ENCODE assay signal across 18 cellular contexts in the genomic region with DNA sequence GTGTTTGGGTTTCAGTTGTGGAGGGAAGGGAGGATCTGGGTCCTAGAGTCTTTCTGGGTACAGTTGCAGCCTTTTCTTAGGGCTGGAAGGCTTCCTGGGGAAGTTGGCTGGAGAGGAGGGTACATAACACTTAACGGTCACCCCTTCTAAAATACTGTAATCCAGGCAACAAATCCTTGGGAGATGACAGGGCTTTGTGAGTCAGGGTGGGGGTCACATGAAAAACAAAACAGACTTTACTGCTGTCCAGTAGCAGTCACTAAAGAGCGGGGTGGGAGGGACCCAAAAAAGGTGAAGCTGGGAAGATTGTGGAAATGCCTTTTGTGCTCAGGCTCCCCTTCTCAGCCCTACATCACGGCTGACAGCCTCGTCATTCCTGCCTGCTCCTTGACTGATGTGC. TPM values are rescaled to one million over a fixed set of nuclear protein-coding genes. Genes with fewer than 3 reads are reported as not detected.
DNase-seq lines count a peak whose midpoint lies in the region; ATAC-seq and TF ChIP-seq lines count a peak whose summit lies in the region.
"Had no signal": no experiment of that assay in that cellular context is flagged by ENCODE, and none has a peak within 500 bp of the region (broad histone marks: within the 10 kb centered on the region; RNA-seq: fewer than 3 reads in every experiment).

No MANE protein-coding gene starts in this region.

- peaks cover 14 to 20% of the 10 kb centered on the region in 2 donors for H3K4me1 Mint-ChIP-seq in natural killer cell treated with Interleukin-12 subunit alpha and Interleukin-12 subunit beta and Interleukin-15 and Interleukin-18, amount 100 ng/mL, for 72 hours (ENCODE audit: low read depth in 2 of 2)
- peaks cover 8 to 15% of the 10 kb centered on the region in 2 donors for H3K4me1 Mint-ChIP-seq in natural killer cell

- intact Hi-C loops in natural killer cell (cut with micrococcal nuclease), result no loop called here

- H3K27me3 Mint-ChIP-seq in natural killer cell treated with Interleukin-12 subunit alpha and Interleukin-12 subunit beta and Interleukin-15 and Interleukin-18, amount 100 ng/mL, for 72 hours, result no peaks in the 10 kb centered on the region
- no peaks in the 10 kb centered on the region for H3K27me3 Mint-ChIP-seq in natural killer cell (ENCODE audit: low read depth in 2 of 2)
- H3K27me3 Mint-ChIP-seq: CD4-positive, CD25-positive, alpha-beta regulatory T cell; IgD-negative memory B cell had no signal

- no peak overlapping the region for H2BK120ac ChIP-seq in mesenchymal stem cell (ENCODE audit: low read depth, low read length)

- peak; percentile 26 for DNase-seq in natural killer cell treated with Interleukin-12 subunit alpha and Interleukin-12 subunit beta and Interleukin-15 and Interleukin-18, amount 100 ng/mL, for 72 hours (ENCODE audit: low spot score)
- DNase-seq in natural killer cell, result no peak
- no peak for DNase-seq in RWPE1 (ENCODE audit: low spot score)
- no peak for DNase-seq in mesenchymal stem cell
- no peak for DNase-seq in D341Med (ENCODE audit: low spot score)
- DNase-seq in AG08396 (ENCODE audit: low spot score), result no peak
- no peak for DNase-seq in GM19238 (ENCODE audit: insufficient read length, low spot score)
- DNase-seq: CD4-positive, CD25-positive, alpha-beta regulatory T cell; H7; NCI-H1105 treated with DMSO at 0.1 percent for 48 hours; NCI-H1694 treated with DMSO at 0.1 percent for 48 hours; NCI-H2107; NCI-H2227 treated with DMSO at 0.1 percent for 48 hours; NCI-H524; RPMI8226; SJCRH30 had no signal

- H3K14ac ChIP-seq in mesenchymal stem cell (ENCODE audit: low read length in 2 of 2), result no peak overlapping the region

- H3K27me3 ChIP-seq in mesenchymal stem cell (ENCODE audit: control insufficient read depth in 1 of 2, insufficient read depth in 1 of 2, low read length in 2 of 2), result no peaks in the 10 kb centered on the region
- H3K27me3 ChIP-seq: SJCRH30 had no signal

- H3K9me3 ChIP-seq in mesenchymal stem cell (ENCODE audit: control insufficient read depth, low read length), result no peaks in the 10 kb centered on the region
- H3K9me3 ChIP-seq: SJCRH30 had no signal

- ATAC-seq in natural killer cell treated with Interleukin-12 subunit alpha and Interleukin-12 subunit beta and Interleukin-15 and Interleukin-18, amount 100 ng/mL, for 72 hours, result no peak
- no peak for ATAC-seq in natural killer cell

- CTCF ChIA-PET in RWPE1 (lab: Yijun Ruan, JAX), result interaction anchor here (0.6 to 2.1 kb wide), 4 partner anchors 36 to 145 kb away, joined by 3 to 10 read pairs (median 4); no protein-coding TSS in a partner anchor

- H3K18ac ChIP-seq in mesenchymal stem cell (ENCODE audit: low read depth in 1 of 2, low read length in 2 of 2), result no peak overlapping the region

- H3K9ac ChIP-seq in mesenchymal stem cell (ENCODE audit: low read length), result no peak overlapping the region

- H3K4me3 Mint-ChIP-seq in natural killer cell treated with Interleukin-12 subunit alpha and Interleukin-12 subunit beta and Interleukin-15 and Interleukin-18, amount 100 ng/mL, for 72 hours, result no peak overlapping the region
- H3K4me3 Mint-ChIP-seq in natural killer cell, result no peak overlapping the region

- TF ChIP-seq CTCF in natural killer cell (IDR thresholded peaks at IDR 0.05), result no peak
- TF ChIP-seq CTCF in RWPE1 (conservative IDR thresholded peaks at IDR 0.05; ENCODE audit: low read depth), result no peak

- H3K27ac Mint-ChIP-seq in natural killer cell treated with Interleukin-12 subunit alpha and Interleukin-12 subunit beta and Interleukin-15 and Interleukin-18, amount 100 ng/mL, for 72 hours, result no peak overlapping the region
- no peak overlapping the region for H3K27ac Mint-ChIP-seq in natural killer cell
- H3K27ac Mint-ChIP-seq: CD4-positive, CD25-positive, alpha-beta regulatory T cell; IgD-negative memory B cell had no signal

- H2AK5ac ChIP-seq in mesenchymal stem cell (ENCODE audit: low read length, severe bottlenecking), result peak overlapping the region; percentile 26

- H3K27ac ChIP-seq in RWPE1 (peak overlapping the region; percentile 47), mesenchymal stem cell (ENCODE audit: low read length, poor library complexity, severe bottlenecking) (peak overlapping the region; percentile 15)
- H3K27ac ChIP-seq: SJCRH30 had no signal

- no peak overlapping the region for H3K4ac ChIP-seq in mesenchymal stem cell (ENCODE audit: low read depth in 1 of 2, low read length in 2 of 2)

- peaks cover 5% of the 10 kb centered on the region for H3K4me1 ChIP-seq in mesenchymal stem cell (ENCODE audit: control insufficient read depth, insufficient read depth, low read depth, low read length)

- no peak overlapping the region for H3K4me3 ChIP-seq in mesenchymal stem cell (ENCODE audit: insufficient read depth in 1 of 2, low read depth in 1 of 2, low read length in 2 of 2)
- H3K4me3 ChIP-seq: SJCRH30 had no signal

- no peak overlapping the region for H3K23ac ChIP-seq in mesenchymal stem cell (ENCODE audit: low read length in 2 of 2)

- POLR2A ChIA-PET in RWPE1 (lab: Yijun Ruan, JAX; ENCODE audit: low non-redundant PET), result no interaction called here

- WGBS in mesenchymal stem cell, result 100% methylated on average over 1 of the region's 4 CpGs

- H2BK5ac ChIP-seq in mesenchymal stem cell (ENCODE audit: low read depth, low read length, poor library complexity, severe bottlenecking), result no peak overlapping the region

- peaks cover 7% of the 10 kb centered on the region for H3K79me1 ChIP-seq in mesenchymal stem cell (replicated peaks; ENCODE audit: low read length, poor library complexity, severe bottlenecking)

- H2AFZ ChIP-seq in mesenchymal stem cell (ENCODE audit: low read depth, low read length), result no peak overlapping the region

- H4K91ac ChIP-seq in mesenchymal stem cell (ENCODE audit: low read length), result no peak overlapping the region

- no peak overlapping the region for H3K4me2 ChIP-seq in mesenchymal stem cell (ENCODE audit: low read length, poor library complexity, severe bottlenecking)

- no peak overlapping the region for H2BK15ac ChIP-seq in mesenchymal stem cell (ENCODE audit: low read depth, poor library complexity, severe bottlenecking)

- H3K9me3 Mint-ChIP-seq in natural killer cell treated with Interleukin-12 subunit alpha and Interleukin-12 subunit beta and Interleukin-15 and Interleukin-18, amount 100 ng/mL, for 72 hours, result no peaks in the 10 kb centered on the region
- no peaks in the 10 kb centered on the region for H3K9me3 Mint-ChIP-seq in natural killer cell
- H3K9me3 Mint-ChIP-seq: CD4-positive, CD25-positive, alpha-beta regulatory T cell; IgD-negative memory B cell had no signal

- peaks cover 40 to 70% of the 10 kb centered on the region in 2 experiments for H3K36me3 ChIP-seq in mesenchymal stem cell (ENCODE audit: control insufficient read depth in 1 of 2, insufficient read depth in 2 of 2, low read depth in 1 of 2, low read length in 2 of 2)

- no peak overlapping the region for H2BK12ac ChIP-seq in mesenchymal stem cell (ENCODE audit: low read length in 2 of 2)

- H3K36me3 Mint-ChIP-seq in natural killer cell treated with Interleukin-12 subunit alpha and Interleukin-12 subunit beta and Interleukin-15 and Interleukin-18, amount 100 ng/mL, for 72 hours, result peaks cover 2% of the 10 kb centered on the region
- H3K36me3 Mint-ChIP-seq in natural killer cell, result no peaks in the 10 kb centered on the region
- H3K36me3 Mint-ChIP-seq: IgD-negative memory B cell had no signal

- no peak overlapping the region for H4K8ac ChIP-seq in mesenchymal stem cell (ENCODE audit: low read length)

RNA-seq across cellular contexts. Expression of a gene that starts 6.3 kb away (rescaled TPM):
- total RNA-seq in natural killer cell treated with Interleukin-12 subunit alpha and Interleukin-12 subunit beta and Interleukin-15 and Interleukin-18, amount 100 ng/mL, for 72 hours, result 100 to 1,000 TPM; 129 TPM
- total RNA-seq in natural killer cell, result 100 to 1,000 TPM; 234 to 246 (median 240) TPM
- 68.5 TPM for polyA plus RNA-seq in mesenchymal stem cell (2013, experiment 1 of 2)
- 71.8 TPM for polyA plus RNA-seq in mesenchymal stem cell (2013, experiment 2 of 2)

RNA-seq across cellular contexts. Expression of a gene that starts 6.5 kb away (rescaled TPM):
- total RNA-seq in natural killer cell treated with Interleukin-12 subunit alpha and Interleukin-12 subunit beta and Interleukin-15 and Interleukin-18, amount 100 ng/mL, for 72 hours, result 10 to 100 TPM; 32.6 to 59.7 TPM
- 10 to 100 TPM; 33.4 to 39.1 (median 34.3) TPM for total RNA-seq in natural killer cell
- 9.8 TPM for polyA plus RNA-seq in mesenchymal stem cell (2013, experiment 1 of 2)
- 9.5 TPM for polyA plus RNA-seq in mesenchymal stem cell (2013, experiment 2 of 2)

RNA-seq across cellular contexts. Expression of a gene that starts 40.3 kb away (rescaled TPM):
- under 1 TPM; 0.29 to 0.36 TPM for total RNA-seq in natural killer cell treated with Interleukin-12 subunit alpha and Interleukin-12 subunit beta and Interleukin-15 and Interleukin-18, amount 100 ng/mL, for 72 hours
- 1 to 10 TPM in 2 of 3 donors, under 1 TPM in 1; 0.95 to 2.0 (median 1.5) TPM for total RNA-seq in natural killer cell
- polyA plus RNA-seq in mesenchymal stem cell (2013, experiment 1 of 2), result 0.08 TPM
- polyA plus RNA-seq in mesenchymal stem cell (2013, experiment 2 of 2), result 0.04 TPM
- total RNA-seq: H7, HT1080 had no signal

RNA-seq across cellular contexts. Expression of a gene that starts 47.8 kb away (rescaled TPM):
- under 1 TPM in 1 of 2 donors, not detected in 1; 0.90 TPM for total RNA-seq in natural killer cell treated with Interleukin-12 subunit alpha and Interleukin-12 subunit beta and Interleukin-15 and Interleukin-18, amount 100 ng/mL, for 72 hours
- 1 to 10 TPM in 1 of 3 donors, under 1 TPM in 2; 0.38 to 1.0 (median 0.68) TPM for total RNA-seq in natural killer cell
- polyA plus RNA-seq in mesenchymal stem cell (2013, experiment 1 of 2), result 1.3 TPM
- polyA plus RNA-seq in mesenchymal stem cell (2013, experiment 2 of 2), result 1.0 TPM
- total RNA-seq: CD4-positive, CD25-positive, alpha-beta regulatory T cell had no signal
